In the genomic region with DNA sequence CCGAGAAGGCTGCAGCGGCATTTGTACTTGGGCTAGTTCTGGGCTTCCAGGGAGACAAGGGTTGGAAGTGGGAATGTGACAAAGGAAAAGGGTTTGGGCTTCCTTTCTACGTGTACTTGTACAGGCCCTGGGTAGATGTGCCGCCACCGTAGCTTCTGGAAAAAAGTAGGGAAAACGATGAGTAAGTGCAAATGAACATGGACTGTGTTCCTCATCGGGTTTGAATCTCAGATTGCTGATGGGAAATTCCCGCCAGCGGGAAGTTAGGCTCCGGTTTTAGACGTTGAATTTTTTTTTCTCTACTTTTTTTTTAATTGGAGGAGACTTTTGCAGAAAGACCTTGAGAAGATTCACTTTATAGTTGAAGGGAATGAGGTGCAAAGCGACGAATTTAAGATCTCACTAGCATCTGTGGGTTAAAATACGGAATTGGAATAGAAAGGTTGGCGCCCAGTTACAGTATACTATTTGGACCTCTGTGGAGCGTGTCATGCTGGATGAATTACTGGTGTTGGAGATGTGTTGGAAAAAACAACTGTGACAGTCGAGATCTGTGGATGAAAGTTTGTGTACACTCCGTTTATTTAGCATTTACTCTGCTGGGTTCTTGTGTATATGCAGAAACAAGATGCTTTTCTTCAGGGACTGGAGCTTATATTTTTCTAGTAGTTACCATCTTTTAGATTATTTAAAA, we compare ENCODE assay signal across 8 cellular contexts. TPM values are rescaled to one million over a fixed set of nuclear protein-coding genes. Genes with fewer than 3 reads are reported as not detected.
A peak's percentile ranks its signal among the peaks of the same experiment; 100 is the strongest.
DNase-seq lines count a peak whose midpoint lies in the region; ATAC-seq, FAIRE-seq and TF ChIP-seq lines count a peak whose summit lies in the region.

No MANE protein-coding gene starts in this region.

- peak overlapping the region; percentile 81 for H3K4me2 ChIP-seq in DOHH2 (ENCODE audit: low read length)
- peak overlapping the region; percentile 98 for H3K4me2 ChIP-seq in K562 (ENCODE audit: insufficient read depth, low read length)

- TF ChIP-seq POLR2A in K562 (conservative IDR thresholded peaks at IDR 0.05), result no peak
- no peak for TF ChIP-seq POLR2A in right lobe of liver (IDR thresholded peaks at IDR 0.05)
- TF ChIP-seq POLR2A in transverse colon (IDR thresholded peaks at IDR 0.05), result no peak

- peaks cover 54% of the 10 kb centered on the region for H3K4me1 ChIP-seq in DOHH2 (ENCODE audit: control insufficient read depth, low read length)
- peaks cover 12 to 19% of the 10 kb centered on the region in 2 experiments; a peak in 4 of 5 replicates for H3K4me1 ChIP-seq in K562 (replicated peaks in 1 of 2; ENCODE audit: control insufficient read depth in 2 of 2, insufficient read depth in 2 of 2, low read length in 2 of 2)
- H3K4me1 ChIP-seq in right lobe of liver, result peaks cover 0 to 46% (median 8%) of the 10 kb centered on the region in 4 donors
- peaks cover 23 to 63% (median 45%) of the 10 kb centered on the region in 4 donors for H3K4me1 ChIP-seq in transverse colon

- DNase-seq in KBM-7, result peak; percentile 25
- no peak for DNase-seq in K562 (ENCODE audit: extremely low read depth in 1 of 4, low spot score in 3 of 4)
- DNase-seq in right lobe of liver, result no peak
- no peak for DNase-seq in transverse colon
- DNase-seq in GM13976 (ENCODE audit: low spot score), result no peak
- DNase-seq in NCI-H1436 treated with DMSO at 0.1 percent for 48 hours (lab: John Stamatoyannopoulos, UW), result no peak

- no peaks in the 10 kb centered on the region for H3K9me2 ChIP-seq in DOHH2 (replicated peaks; ENCODE audit: control insufficient read depth, low read length)

- H2AFZ ChIP-seq in K562 (ENCODE audit: low read depth, low read length), result no peak overlapping the region

- FAIRE-seq in K562 (lab: Jason Lieb, UNC), result no peak

- peak overlapping the region; percentile 94 to 96 for H3K9ac ChIP-seq in K562 (ENCODE audit: insufficient read depth in 1 of 2, low read depth in 2 of 2, low read length in 2 of 2)

- ATAC-seq in K562 (no peak), right lobe of liver (peak in 1 of 4 donors; percentile 3), GM18873 (IDR thresholded peaks at IDR 0.05; ENCODE audit: low FRiP score, unreplicated experiment) (no peak)

- 0 out of 2 replicates have a peak, but pooled peaks cover 3% of the 10 kb centered on the region for H3F3A ChIP-seq in DOHH2 (ENCODE audit: control insufficient read depth, insufficient read depth)

- intact Hi-C loops in K562 (cut with micrococcal nuclease), result loop anchor here (1.0 to 5.0 kb wide), 2 partner anchors 7 to 326 kb away; partner anchors contain the start of gene SLC36A1
- intact Hi-C loops in right lobe of liver (cut with DNase I), result no loop called here
- intact Hi-C loops in transverse colon (cut with DNase I; ENCODE audit: low total_unique reads), result no loop called here

- BruUV-seq in K562 (replicated peaks; lab: Mats Ljungman, UMichigan), result TSS peak; percentile 47

- H3K36me3 ChIP-seq in DOHH2 (ENCODE audit: control insufficient read depth, low read length) (peaks cover 58% of the 10 kb centered on the region), K562 (ENCODE audit: control insufficient read depth, insufficient read depth, low read length) (peaks cover 55% of the 10 kb centered on the region), right lobe of liver (no peaks in the 10 kb centered on the region), transverse colon (no peaks in the 10 kb centered on the region)

- no peaks in the 10 kb centered on the region for H3K9me1 ChIP-seq in K562 (ENCODE audit: control insufficient read depth, insufficient read depth, low read length)

- H3K9me3 ChIP-seq in DOHH2 (ENCODE audit: control insufficient read depth, insufficient read depth, low read length), result no peaks in the 10 kb centered on the region
- H3K9me3 ChIP-seq in K562 (replicated peaks; ENCODE audit: control insufficient read depth, insufficient read depth, low read depth, low read length), result no peaks in the 10 kb centered on the region
- H3K9me3 ChIP-seq in right lobe of liver, result no peaks in the 10 kb centered on the region
- H3K9me3 ChIP-seq in transverse colon, result no peaks in the 10 kb centered on the region

- H3K27me3 ChIP-seq in DOHH2 (ENCODE audit: control insufficient read depth, low read length) (no peaks in the 10 kb centered on the region), K562 (ENCODE audit: control insufficient read depth in 2 of 2, insufficient read depth in 2 of 2, low read length in 2 of 2) (no peaks in the 10 kb centered on the region), right lobe of liver (no peaks in the 10 kb centered on the region), transverse colon (no peaks in the 10 kb centered on the region)

- TF ChIP-seq RAD21 in K562 (CRISPR knock-in tag; conservative IDR thresholded peaks at IDR 0.05 in 1 of 2, IDR thresholded peaks at IDR 0.05 in 1 of 2), result no peak

- no peak for TF ChIP-seq EP300 in K562 (IDR thresholded peaks at IDR 0.05; ENCODE audit: low read length)
- TF ChIP-seq EP300 in transverse colon (IDR thresholded peaks at IDR 0.05; ENCODE audit: low read depth), result no peak

- under 1% methylated on average over 18 of the region's 18 CpGs for WGBS in K562 (ENCODE audit: insufficient coverage, low coverage, missing lambda C conversion rate)
- under 1% methylated on average over 18 of the region's 18 CpGs for WGBS in right lobe of liver (ENCODE audit: insufficient coverage, low coverage, low lambda C conversion rate, missing lambda C conversion rate)
- 0 to 1% methylated on average over 13 to 18 of the region's 18 CpGs for WGBS in transverse colon (ENCODE audit: low coverage in 1 of 2), 2 donors

- H4K20me1 ChIP-seq in DOHH2 (ENCODE audit: control insufficient read depth, insufficient read depth, low read depth, low read length) (peaks cover 53% of the 10 kb centered on the region), K562 (replicated peaks; ENCODE audit: control insufficient read depth, insufficient read depth, low read length) (peaks cover 47% of the 10 kb centered on the region)

- POLR2A ChIA-PET in K562 (lab: Yijun Ruan, JAX), result interaction anchor here (0.6 to 5.1 kb wide), 8 partner anchors 9 to 115 kb away, joined by 3 to 56 read pairs (median 8); partner anchors contain the start of gene ATOX1

- in situ Hi-C loops in KBM-7 (cut with MboI; ENCODE audit: low pct_unique_long_range_greater_than_20kb, low sequenced_read_pairs), result no loop called here
- in situ Hi-C loops in K562 (cut with MboI), result no loop called here
- in situ Hi-C loops in transverse colon (cut with MboI; ENCODE audit: low pct_ligation_motif_present in 1 of 4, low pct_unique_long_range_greater_than_20kb in 1 of 4, low sequenced_read_pairs in 3 of 4), result loop anchor here in 1 of 4 donors (25.0 kb wide), 1 partner anchor 311 kb away; no protein-coding TSS in a partner anchor
- in situ Hi-C loops in GM13976 (cut with MboI; ENCODE audit: low sequenced_read_pairs, unreplicated experiment), result no loop called here

- TF ChIP-seq CTCF in DOHH2 (IDR thresholded peaks at IDR 0.05; ENCODE audit: low read depth, low read length, poor library complexity, severe bottlenecking) (no peak), K562 (IDR thresholded peaks at IDR 0.05 in 2 of 3, conservative IDR thresholded peaks at IDR 0.05 in 1 of 3; ENCODE audit: insufficient read depth in 2 of 3, low read depth in 1 of 3, low read length in 3 of 3) (no peak), right lobe of liver (IDR thresholded peaks at IDR 0.05) (no peak), transverse colon (IDR thresholded peaks at IDR 0.05) (no peak), GM13976 (IDR thresholded peaks at IDR 0.05; ENCODE audit: borderline replicate concordance, control extremely low read depth, extremely low read depth, insufficient read depth, missing control alignments) (no peak)

- H3K79me2 ChIP-seq in DOHH2 (ENCODE audit: control insufficient read depth, low read length), result peaks cover 77% of the 10 kb centered on the region
- H3K79me2 ChIP-seq in K562 (ENCODE audit: control insufficient read depth, insufficient read depth, low read length), result peaks cover 78% of the 10 kb centered on the region

- peak overlapping the region; percentile 74 for H3K27ac ChIP-seq in DOHH2 (ENCODE audit: low read depth, low read length)
- H3K27ac ChIP-seq in K562 (ENCODE audit: extremely low read depth, low read depth, low read length), result peak overlapping the region; percentile 91
- peak overlapping the region; percentile 71 to 88 (median 87) for H3K27ac ChIP-seq in right lobe of liver
- peak overlapping the region; percentile 93 to 99 (median 98) for H3K27ac ChIP-seq in transverse colon

- peak overlapping the region; percentile 92 for H3K4me3 ChIP-seq in DOHH2 (ENCODE audit: low read length)
- H3K4me3 ChIP-seq in K562, result peak overlapping the region; percentile 90
- peak overlapping the region; percentile 73 to 78 (median 73) for H3K4me3 ChIP-seq in right lobe of liver
- peak overlapping the region; percentile 68 to 86 (median 78) for H3K4me3 ChIP-seq in transverse colon

- CTCF ChIA-PET in K562 (lab: Yijun Ruan, JAX; ENCODE audit: low intra/inter-chr PET ratio), result no interaction called here

RNA-seq across cellular contexts. Expression of gene G3BP1, which starts 1.3 kb away (rescaled TPM):
- 109 and 174 TPM in 2 replicates for total RNA-seq in K562 (2011; cell fraction: chromatin; rRNA removed; ENCODE audit: low replicate concordance)
- 80.2 and 99.9 TPM in 2 replicates for total RNA-seq in K562 (2011; cell fraction: nucleolus; rRNA removed)
- 122 and 186 TPM in 2 replicates for total RNA-seq in K562 (2011; cell fraction: nucleoplasm; rRNA removed)
- total RNA-seq in K562 (2014; rRNA removed) (105 and 130 TPM in 2 replicates), K562 (2014; rRNA removed; fragmentation: Illumina TruSeq; extraction: Trizol) (238 and 257 TPM in 2 replicates), K562 (2015; rRNA removed; fragmentation: Illumina TruSeq; extraction: Trizol) (195 and 209 TPM in 2 replicates), K562 (2021) (260 and 264 TPM in 2 replicates), right lobe of liver (100 to 1,000 TPM in 2 of 6 experiments, 10 to 100 TPM in 4; 63.9 to 107 (median 94.5) TPM), transverse colon (10 to 100 TPM; 35.4 to 88.6 (median 66.7) TPM)
- polyA plus RNA-seq in K562 (2011; rRNA removed) (74.3 and 101 TPM in 2 replicates), K562 (2014; fragmentation: Illumina TruSeq; extraction: Trizol) (142 and 173 TPM in 2 replicates), K562 (2014; fragmentation: Nextera tagmentation; extraction: Ambion mirVana) (10 to 100 TPM; 54.7 to 55.5 TPM), K562 (2014; rRNA removed) (69.7 and 79.8 TPM in 2 replicates)
- 35.6 and 53.9 TPM in 2 replicates for polyA plus RNA-seq in K562 (2011; cell fraction: cytosol; rRNA removed)
- 53.2 and 53.3 TPM in 2 replicates for polyA plus RNA-seq in K562 (2011; cell fraction: nucleus; rRNA removed)
- 64.6 and 142 TPM in 2 replicates for polyA plus RNA-seq in K562 (2012)
- 228 and 286 TPM in 2 replicates for polyA minus RNA-seq in K562 (2011; rRNA and poly(A)+ RNA removed)
- polyA minus RNA-seq in K562 (2011; cell fraction: cytosol; rRNA and poly(A)+ RNA removed), result 120 and 156 TPM in 2 replicates
- 97.3 and 124 TPM in 2 replicates for polyA minus RNA-seq in K562 (2011; cell fraction: nucleus; rRNA and poly(A)+ RNA removed)

RNA-seq across cellular contexts. Expression of gene ATOX1, which starts 14.6 kb away (rescaled TPM):
- total RNA-seq in K562 (2011; cell fraction: chromatin; rRNA removed; ENCODE audit: low replicate concordance), result 31.3 and 35.6 TPM in 2 replicates
- total RNA-seq in K562 (2011; cell fraction: nucleolus; rRNA removed), result 32.5 and 42.5 TPM in 2 replicates
- total RNA-seq in K562 (2011; cell fraction: nucleoplasm; rRNA removed), result 43.0 and 57.0 TPM in 2 replicates
- total RNA-seq in K562 (2014; rRNA removed), result 66.2 and 70.3 TPM in 2 replicates
- total RNA-seq in K562 (2014; rRNA removed; fragmentation: Illumina TruSeq; extraction: Trizol), result 59.8 and 68.2 TPM in 2 replicates
- total RNA-seq in K562 (2015; rRNA removed; fragmentation: Illumina TruSeq; extraction: Trizol), result 72.2 and 73.8 TPM in 2 replicates
- total RNA-seq in K562 (2021), result 86.2 and 93.0 TPM in 2 replicates
- 59.2 and 75.4 TPM in 2 replicates for polyA plus RNA-seq in K562 (2011; rRNA removed)
- 149 and 236 TPM in 2 replicates for polyA plus RNA-seq in K562 (2011; cell fraction: cytosol; rRNA removed)
- polyA plus RNA-seq in K562 (2011; cell fraction: nucleus; rRNA removed), result 44.2 and 47.6 TPM in 2 replicates
- polyA plus RNA-seq in K562 (2012), result 94.6 and 155 TPM in 2 replicates
- polyA plus RNA-seq in K562 (2014; fragmentation: Illumina TruSeq; extraction: Trizol), result 118 and 156 TPM in 2 replicates
- 100 to 1,000 TPM; 303 to 318 TPM for polyA plus RNA-seq in K562 (2014; fragmentation: Nextera tagmentation; extraction: Ambion mirVana)
- 111 and 153 TPM in 2 replicates for polyA plus RNA-seq in K562 (2014; rRNA removed)
- polyA minus RNA-seq in K562 (2011; rRNA and poly(A)+ RNA removed), result 80.6 and 107 TPM in 2 replicates
- polyA minus RNA-seq in K562 (2011; cell fraction: cytosol; rRNA and poly(A)+ RNA removed), result 22.8 and 37.2 TPM in 2 replicates
- polyA minus RNA-seq in K562 (2011; cell fraction: nucleus; rRNA and poly(A)+ RNA removed), result 27.0 and 27.1 TPM in 2 replicates
- total RNA-seq in right lobe of liver, result 100 to 1,000 TPM in 3 of 6 experiments, 10 to 100 TPM in 3; 83.1 to 177 (median 96.7) TPM
- 10 to 100 TPM in 2 of 4 donors, 1 to 10 TPM in 2; 5.0 to 81.1 (median 31.7) TPM for total RNA-seq in transverse colon
